In genomic region chr7:113118074-113118959, GRCh38 we compare ENCODE assay signal across 1 cellular context.
TF ChIP-seq lines count a peak whose summit lies in the region.

Gene SMIM30 (minus strand): TSS chr7:113118554. CDS start chr7:113117578, 976 bp downstream.

TF ChIP-seq in HepG2, 621 proteins besides CTCF, POLR2A, EP300 and RAD21 (continued from another document and continues in another):
- TF ChIP-seq ZNF281 (CRISPR knock-in tag; IDR thresholded peaks at IDR 0.05; ENCODE audit: borderline replicate concordance), result peak; percentile 4; the same call in 1 of the 2 replicates
- no peak for TF ChIP-seq NBN (conservative IDR thresholded peaks at IDR 0.05)
- no peak for TF ChIP-seq ZNF720 (CRISPR knock-in tag; IDR thresholded peaks at IDR 0.05)
- no peak for TF ChIP-seq ZSCAN30 (CRISPR knock-in tag; IDR thresholded peaks at IDR 0.05)
- TF ChIP-seq TRIM24 (CRISPR knock-in tag; IDR thresholded peaks at IDR 0.05), result no peak
- TF ChIP-seq FOXJ3 (CRISPR knock-in tag; IDR thresholded peaks at IDR 0.05; ENCODE audit: borderline replicate concordance), result no peak
- TF ChIP-seq KLF9 (CRISPR knock-in tag; IDR thresholded peaks at IDR 0.05; ENCODE audit: low read depth), result no peak
- TF ChIP-seq ZNF20 (CRISPR knock-in tag; IDR thresholded peaks at IDR 0.05), result no peak
- no peak for TF ChIP-seq AKNA (CRISPR knock-in tag; IDR thresholded peaks at IDR 0.05; ENCODE audit: borderline replicate concordance)
- TF ChIP-seq ZNF777 (CRISPR knock-in tag; IDR thresholded peaks at IDR 0.05), result no peak
- peak; percentile 85 for TF ChIP-seq KAT8 (CRISPR knock-in tag; IDR thresholded peaks at IDR 0.05)
- no peak for TF ChIP-seq ZFP36L1 (CRISPR knock-in tag; IDR thresholded peaks at IDR 0.05)
- no peak for TF ChIP-seq PITX1 (CRISPR knock-in tag; IDR thresholded peaks at IDR 0.05)
- no peak for TF ChIP-seq ZNF512 (CRISPR knock-in tag; IDR thresholded peaks at IDR 0.05)
- no peak for TF ChIP-seq TERF1 (CRISPR knock-in tag; IDR thresholded peaks at IDR 0.05)
- no peak for TF ChIP-seq CSRNP2 (CRISPR knock-in tag; conservative IDR thresholded peaks at IDR 0.05; ENCODE audit: low read depth)
- TF ChIP-seq RBFOX2 (IDR thresholded peaks at IDR 0.05; ENCODE audit: low read depth, low read length), result peak; percentile 57
- 0 out of 2 replicates have a peak, but pooled peaks have one; percentile 60 for TF ChIP-seq HOMEZ (CRISPR knock-in tag; IDR thresholded peaks at IDR 0.05; ENCODE audit: low read depth)
- TF ChIP-seq ZBTB20 (CRISPR knock-in tag; IDR thresholded peaks at IDR 0.05; ENCODE audit: borderline replicate concordance, low read depth), result no peak; the same call in 1 of the 2 replicates
- TF ChIP-seq SAFB2 (CRISPR knock-in tag; IDR thresholded peaks at IDR 0.05; ENCODE audit: borderline replicate concordance, low read depth), result no peak
- no peak for TF ChIP-seq KDM6A (CRISPR knock-in tag; IDR thresholded peaks at IDR 0.05; ENCODE audit: low read depth)
- 0 out of 2 replicates have a peak, but pooled peaks have one; percentile 17 for TF ChIP-seq E2F1 (CRISPR knock-in tag; IDR thresholded peaks at IDR 0.05)
- TF ChIP-seq RBM39 (IDR thresholded peaks at IDR 0.05; ENCODE audit: low read depth, low read length, poor library complexity, severe bottlenecking), result no peak
- no peak for TF ChIP-seq U2AF2 (IDR thresholded peaks at IDR 0.05; ENCODE audit: low read depth, low read length)
- no peak for TF ChIP-seq USF2 (IDR thresholded peaks at IDR 0.05; ENCODE audit: low read depth, low read length)
- no peak for TF ChIP-seq USF2 (CRISPR knock-in tag; IDR thresholded peaks at IDR 0.05; ENCODE audit: borderline replicate concordance)
- TF ChIP-seq ZMYM2 (CRISPR knock-in tag; IDR thresholded peaks at IDR 0.05), result no peak
- no peak for TF ChIP-seq ZNF552 (CRISPR knock-in tag; IDR thresholded peaks at IDR 0.05; ENCODE audit: borderline replicate concordance)
- TF ChIP-seq REL (CRISPR knock-in tag; conservative IDR thresholded peaks at IDR 0.05), result no peak
- TF ChIP-seq STAT5B (CRISPR knock-in tag; IDR thresholded peaks at IDR 0.05), result no peak
- TF ChIP-seq ZNF24 (IDR thresholded peaks at IDR 0.05), result no peak
- no peak for TF ChIP-seq ZBTB34 (CRISPR knock-in tag; IDR thresholded peaks at IDR 0.05)
- no peak for TF ChIP-seq DBP (CRISPR knock-in tag; IDR thresholded peaks at IDR 0.05; ENCODE audit: not compliant biosample characterization)
- no peak for TF ChIP-seq ZNF724P (CRISPR knock-in tag; IDR thresholded peaks at IDR 0.05; ENCODE audit: borderline replicate concordance)
- TF ChIP-seq SP4 (CRISPR knock-in tag; IDR thresholded peaks at IDR 0.05), result no peak; the same call in 1 of the 2 replicates
- no peak for TF ChIP-seq FOXM1 (CRISPR knock-in tag; IDR thresholded peaks at IDR 0.05)
- TF ChIP-seq POLR2AphosphoS2 (IDR thresholded peaks at IDR 0.05; ENCODE audit: low read depth, low read length), result no peak
- no peak for TF ChIP-seq ARNT (IDR thresholded peaks at IDR 0.05)
